2 cellular contexts compared by ENCODE assay signal in genomic region chr11:68509105-68509504, GRCh38.
TF ChIP-seq lines count a peak whose summit lies in the region.

No MANE protein-coding gene starts in this region.

TF ChIP-seq in GM23338, 12 proteins besides CTCF, POLR2A, EP300 and RAD21:
- TF ChIP-seq ZNF331 (CRISPR knock-in tag; IDR thresholded peaks at IDR 0.05; ENCODE audit: low read depth) (no peak), ZNF462 (CRISPR knock-in tag; IDR thresholded peaks at IDR 0.05) (no peak), REST (IDR thresholded peaks at IDR 0.05; ENCODE audit: unreplicated experiment) (no peak), EZH2phosphoT487 (IDR thresholded peaks at IDR 0.05; ENCODE audit: unreplicated experiment) (no peak), POLR2AphosphoS5 (IDR thresholded peaks at IDR 0.05; ENCODE audit: low read depth) (no peak), ZNF114 (CRISPR knock-in tag; IDR thresholded peaks at IDR 0.05) (no peak), STAT1 (IDR thresholded peaks at IDR 0.05; ENCODE audit: unreplicated experiment) (no peak), CREB1 (CRISPR knock-in tag; IDR thresholded peaks at IDR 0.05; ENCODE audit: low read depth) (no peak), EZH2 (IDR thresholded peaks at IDR 0.05; ENCODE audit: low read depth, unreplicated experiment) (no peak), ETS1 (IDR thresholded peaks at IDR 0.05) (no peak), NANOG (IDR thresholded peaks at IDR 0.05; ENCODE audit: borderline replicate concordance) (no peak), JUNB (IDR thresholded peaks at IDR 0.05; ENCODE audit: unreplicated experiment) (no peak)

TF ChIP-seq in H1, 55 proteins besides CTCF, POLR2A, EP300 and RAD21:
- TF ChIP-seq MAX (IDR thresholded peaks at IDR 0.05) = no peak
- TF ChIP-seq EZH2 (IDR thresholded peaks at IDR 0.05; ENCODE audit: low read depth, low read length, severe bottlenecking) = no peak
- TF ChIP-seq KDM4A (IDR thresholded peaks at IDR 0.05; ENCODE audit: low read depth, low read length, severe bottlenecking) = no peak
- no peak for TF ChIP-seq SP4 (IDR thresholded peaks at IDR 0.05; ENCODE audit: low read length)
- TF ChIP-seq ATF3 (IDR thresholded peaks at IDR 0.05; ENCODE audit: insufficient read depth, low read depth, low read length) = no peak
- no peak for TF ChIP-seq GABPA (IDR thresholded peaks at IDR 0.05; ENCODE audit: borderline replicate concordance, insufficient read depth, low read length)
